Comparison of ENCODE assay signal across 22 cellular contexts in the genomic region with DNA sequence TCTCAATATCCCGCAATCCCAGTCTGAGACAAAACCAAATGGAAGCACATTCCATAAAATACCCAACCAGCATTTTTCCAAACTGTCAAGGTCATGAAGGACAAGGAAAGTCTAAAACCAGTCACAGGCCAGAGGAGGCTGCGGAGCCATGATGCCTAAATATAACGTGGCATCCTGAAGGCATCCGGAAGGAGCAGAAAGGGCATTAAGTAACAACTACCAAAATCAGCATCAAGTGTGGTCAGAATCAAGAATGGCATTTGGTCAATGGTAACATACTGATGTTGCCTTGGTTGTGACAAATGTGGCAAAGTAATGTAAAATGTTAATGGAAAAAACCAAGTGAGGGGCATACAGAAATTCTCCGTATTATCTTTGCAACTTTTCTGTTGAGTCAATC. TPM values are rescaled to one million over a fixed set of nuclear protein-coding genes. Genes with fewer than 3 reads are reported as not detected.
DNase-seq lines count a peak whose midpoint lies in the region; ATAC-seq and TF ChIP-seq lines count a peak whose summit lies in the region.
"Had no signal": no experiment of that assay in that cellular context is flagged by ENCODE, and none has a peak within 500 bp of the region (broad histone marks: within the 10 kb centered on the region; RNA-seq: fewer than 3 reads in every experiment).

No MANE protein-coding gene starts in this region.

- H3K4me3 Mint-ChIP-seq in stimulated activated naive CD8-positive, alpha-beta T cell treated with anti-CD3 and anti-CD28 coated beads, Interleukin-15, Interleukin-2, amounts not matched to agents 100 ng/mL and 50 ng/mL, for 24 hours: peak overlapping the region; percentile 47
- peak overlapping the region; percentile 31 for H3K4me3 Mint-ChIP-seq in endothelial cell (ENCODE audit: unreplicated experiment)

- H3K9me3 ChIP-seq in PC-3 (ENCODE audit: low read length): no peaks in the 10 kb centered on the region
- H3K9me3 ChIP-seq: esophagus squamous epithelium, mucosa of descending colon, right atrium auricular region had no signal

- POLR2A ChIA-PET in PC-3 (lab: Charles Lee; ENCODE audit: unreplicated experiment): no interaction called here

- H3K9me2 ChIP-seq in PC-3 (replicated peaks; ENCODE audit: low read length): no peaks in the 10 kb centered on the region

- H3K4me1 ChIP-seq in PC-3 (ENCODE audit: insufficient read depth, low read length): peaks cover 41% of the 10 kb centered on the region

- H3K9me3 Mint-ChIP-seq in stimulated activated naive CD8-positive, alpha-beta T cell treated with anti-CD3 and anti-CD28 coated beads, Interleukin-15, Interleukin-2, amounts not matched to agents 100 ng/mL and 50 ng/mL, for 24 hours: no peaks in the 10 kb centered on the region
- no peaks in the 10 kb centered on the region for H3K9me3 Mint-ChIP-seq in endothelial cell (ENCODE audit: unreplicated experiment)

- ATAC-seq in stimulated activated naive CD8-positive, alpha-beta T cell treated with anti-CD3 and anti-CD28 coated beads, Interleukin-15, Interleukin-2, amounts not matched to agents 100 U/mL and 50 U/mL, for 24 hours: no peak
- ATAC-seq in PC-3: no peak
- ATAC-seq in GM19351 (IDR thresholded peaks at IDR 0.05; ENCODE audit: unreplicated experiment): no peak
- ATAC-seq: activated naive CD4-positive, alpha-beta T cell treated with anti-CD3 and anti-CD28 coated beads, Interleukin-2, amount 50 U/mL, for 72 hours; left ventricle myocardium superior; mucosa of descending colon; stimulated activated naive CD8-positive, alpha-beta T cell treated with anti-CD3 and anti-CD28 coated beads, Interleukin-15, amount 100 ng/mL, for 72 hours had no signal

- H3K4me2 ChIP-seq in PC-3 (ENCODE audit: low read length): peak overlapping the region; percentile 15; the same call in 1 of the 2 replicates

- DNase-seq in stimulated activated naive CD8-positive, alpha-beta T cell treated with anti-CD3 and anti-CD28 coated beads, Interleukin-15, Interleukin-2, amounts not matched to agents 100 U/mL and 50 U/mL, for 24 hours: no peak
- DNase-seq in PC-3 (no peak), endothelial cell (ENCODE audit: low spot score) (no peak), iPS-NIHi7 (ENCODE audit: extremely low spot score) (no peak)
- DNase-seq in NK-92 treated with Interleukin-12 subunit alpha and Interleukin-12 subunit beta, amount 100 ng/mL, for 24 hours (lab: John Stamatoyannopoulos, UW): no peak
- DNase-seq: COR-L47; esophagus squamous epithelium; left ventricle myocardium superior; MV-4-11; NCI-H2029; NCI-H446 treated with DMSO at 0.1 percent for 48 hours; occipital lobe; Right ventricle myocardium superior; stimulated activated CD4-positive, alpha-beta T cell treated with anti-CD3 and anti-CD28 coated beads, Interleukin-15, amount 100 ng/mL, for 24 hours; stimulated activated naive CD8-positive, alpha-beta T cell treated with anti-CD3 and anti-CD28 coated beads, Interleukin-15, amount 100 ng/mL, for 72 hours; T-helper 1 cell had no signal

- no TSS peak for BruUV-seq in PC-3 (replicated peaks; lab: Mats Ljungman, UMichigan)

- peaks cover 57% of the 10 kb centered on the region for H4K20me1 ChIP-seq in PC-3 (ENCODE audit: low read length)

- H3K9ac ChIP-seq in PC-3 (ENCODE audit: low read length): no peak overlapping the region

- no peaks in the 10 kb centered on the region for H3K27me3 ChIP-seq in PC-3 (ENCODE audit: low read length)
- H3K27me3 ChIP-seq: esophagus squamous epithelium, right atrium auricular region had no signal

- no peak overlapping the region for H2AFZ ChIP-seq in PC-3 (ENCODE audit: low read length)

- intact Hi-C loops in PC-3 (cut with micrococcal nuclease): no loop called here

- peaks cover 97% of the 10 kb centered on the region for H3K79me2 ChIP-seq in PC-3 (ENCODE audit: low read length)

- CTCF ChIA-PET in PC-3 (lab: Charles Lee): no interaction called here

- peaks cover 60% of the 10 kb centered on the region for H3K36me3 ChIP-seq in PC-3 (ENCODE audit: low read depth, low read length)

- H3K4me1 Mint-ChIP-seq in stimulated activated naive CD8-positive, alpha-beta T cell treated with anti-CD3 and anti-CD28 coated beads, Interleukin-15, Interleukin-2, amounts not matched to agents 100 ng/mL and 50 ng/mL, for 24 hours (ENCODE audit: low read depth): peaks cover 87% of the 10 kb centered on the region
- H3K4me1 Mint-ChIP-seq in endothelial cell (ENCODE audit: unreplicated experiment): peaks cover 13% of the 10 kb centered on the region

- no peak for TF ChIP-seq CTCF in PC-3 (conservative IDR thresholded peaks at IDR 0.05; ENCODE audit: low read depth, low read length)
- no peak for TF ChIP-seq CTCF in endothelial cell (IDR thresholded peaks at IDR 0.05; ENCODE audit: unreplicated experiment)

- peak overlapping the region; percentile 68 for H3K27ac Mint-ChIP-seq in stimulated activated naive CD8-positive, alpha-beta T cell treated with anti-CD3 and anti-CD28 coated beads, Interleukin-15, Interleukin-2, amounts not matched to agents 100 ng/mL and 50 ng/mL, for 24 hours
- no peak overlapping the region for H3K27ac Mint-ChIP-seq in endothelial cell (ENCODE audit: unreplicated experiment)

- H3F3A ChIP-seq in PC-3 (ENCODE audit: low read length, unreplicated experiment): peaks cover 4% of the 10 kb centered on the region

- H3K27ac ChIP-seq in PC-3 (ENCODE audit: low read length): no peak overlapping the region
- H3K27ac ChIP-seq: esophagus squamous epithelium, right atrium auricular region had no signal

- H3K4me3 ChIP-seq in PC-3 (ENCODE audit: low read length): no peak overlapping the region
- H3K4me3 ChIP-seq: esophagus squamous epithelium, mucosa of descending colon, right atrium auricular region had no signal

- peaks cover 72% of the 10 kb centered on the region for H3K36me3 Mint-ChIP-seq in stimulated activated naive CD8-positive, alpha-beta T cell treated with anti-CD3 and anti-CD28 coated beads, Interleukin-15, Interleukin-2, amounts not matched to agents 100 ng/mL and 50 ng/mL, for 24 hours (ENCODE audit: low read depth)
- H3K36me3 Mint-ChIP-seq in endothelial cell (ENCODE audit: low read depth, unreplicated experiment): peaks cover 35% of the 10 kb centered on the region

- H3K27me3 Mint-ChIP-seq in stimulated activated naive CD8-positive, alpha-beta T cell treated with anti-CD3 and anti-CD28 coated beads, Interleukin-15, Interleukin-2, amounts not matched to agents 100 ng/mL and 50 ng/mL, for 24 hours: no peaks in the 10 kb centered on the region
- peaks cover 27% of the 10 kb centered on the region for H3K27me3 Mint-ChIP-seq in endothelial cell (ENCODE audit: unreplicated experiment)
- H3K27me3 Mint-ChIP-seq: stimulated activated naive CD8-positive, alpha-beta T cell treated with anti-CD3 and anti-CD28 coated beads, Interleukin-15, amount 100 ng/mL, for 72 hours had no signal

RNA-seq across cellular contexts. Expression of a gene that starts 3.5 kb away (rescaled TPM):
- 50.7 and 75.5 TPM in 2 replicates for total RNA-seq in PC-3 (2014; rRNA removed)
- 15.8 TPM for total RNA-seq in endothelial cell (ENCODE audit: unreplicated experiment)

RNA-seq across cellular contexts. Expression of a gene that starts 3.8 kb away (rescaled TPM):
- 129 and 149 TPM in 2 replicates for total RNA-seq in PC-3 (2014; rRNA removed)
- 60.9 TPM for total RNA-seq in endothelial cell (ENCODE audit: unreplicated experiment)

RNA-seq across cellular contexts. Expression of a gene that starts 28.8 kb away (rescaled TPM):
- total RNA-seq in PC-3 (2014; rRNA removed) (0.29 and 2.2 TPM in 2 replicates), endothelial cell (ENCODE audit: unreplicated experiment) (0.90 TPM)
- total RNA-seq: left ventricle myocardium superior, occipital lobe, Right ventricle myocardium superior had no signal

RNA-seq across cellular contexts. Expression of a gene that starts 35.5 kb away (rescaled TPM):
- not detected in 2 replicates for total RNA-seq in PC-3 (2014; rRNA removed)
- not detected for total RNA-seq in endothelial cell (ENCODE audit: unreplicated experiment)
- total RNA-seq: activated naive CD4-positive, alpha-beta T cell treated with anti-CD3 and anti-CD28 coated beads, Interleukin-2, amount 50 U/mL, for 72 hours; bronchial epithelial cell had no signal

RNA-seq across cellular contexts. Expression of a gene that starts 48.0 kb away (rescaled TPM):
- total RNA-seq in PC-3 (2014; rRNA removed) (17.8 and 18.8 TPM in 2 replicates), endothelial cell (ENCODE audit: unreplicated experiment) (36.8 TPM)
